ENCODE assay signal across 1 cellular context in the genomic region with DNA sequence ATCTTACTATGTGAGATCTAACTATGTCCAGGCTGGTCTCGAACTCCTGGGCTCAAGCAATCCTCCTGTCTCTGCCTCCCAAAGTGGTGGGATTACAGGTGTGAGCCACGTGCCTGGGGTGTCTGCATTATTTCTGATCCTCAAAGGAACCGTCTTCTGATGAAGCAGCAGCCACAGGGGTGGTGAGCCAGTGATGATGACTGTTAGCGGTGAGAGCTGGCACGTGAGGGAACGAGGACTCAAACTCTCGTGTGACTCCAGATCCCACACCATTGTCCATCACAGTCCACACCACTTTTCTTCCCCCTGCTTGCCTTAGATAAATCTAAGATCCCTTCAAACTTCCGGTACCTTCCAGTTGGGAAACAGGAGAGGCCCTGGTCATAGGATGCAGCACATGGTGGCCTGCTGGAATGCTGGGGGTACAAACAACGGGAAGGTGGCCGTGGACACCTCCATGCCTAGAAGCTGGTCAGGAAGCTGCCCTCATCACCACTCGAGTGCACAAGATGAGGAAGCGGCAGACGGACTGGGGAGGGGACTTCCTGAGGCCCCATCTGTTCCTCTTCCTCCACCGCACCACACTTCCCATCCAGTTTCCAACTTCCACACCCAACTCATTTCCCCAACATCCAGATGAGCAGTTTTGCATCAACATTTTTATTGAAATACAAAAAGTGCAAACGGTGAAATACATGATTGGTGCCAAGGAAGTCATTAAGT.
TF ChIP-seq lines count a peak whose summit lies in the region.

No MANE protein-coding gene starts in this region.

TF ChIP-seq in IMR-90, 13 proteins besides CTCF, POLR2A, EP300 and RAD21:
- no peak for TF ChIP-seq RCOR1 (IDR thresholded peaks at IDR 0.05; ENCODE audit: insufficient replicate concordance, low read length)
- no peak for TF ChIP-seq MAZ (IDR thresholded peaks at IDR 0.05; ENCODE audit: borderline replicate concordance, low read depth, low read length)
